2 cellular contexts compared by ENCODE assay signal in genomic region chr14:21055473-21056117, GRCh38.
TF ChIP-seq lines count a peak whose summit lies in the region.

No MANE protein-coding gene starts in this region.

TF ChIP-seq in GM23338, 12 proteins besides CTCF, POLR2A, EP300 and RAD21:
- TF ChIP-seq CREB1 (CRISPR knock-in tag; IDR thresholded peaks at IDR 0.05; ENCODE audit: low read depth): no peak
- TF ChIP-seq, protein P1, sequence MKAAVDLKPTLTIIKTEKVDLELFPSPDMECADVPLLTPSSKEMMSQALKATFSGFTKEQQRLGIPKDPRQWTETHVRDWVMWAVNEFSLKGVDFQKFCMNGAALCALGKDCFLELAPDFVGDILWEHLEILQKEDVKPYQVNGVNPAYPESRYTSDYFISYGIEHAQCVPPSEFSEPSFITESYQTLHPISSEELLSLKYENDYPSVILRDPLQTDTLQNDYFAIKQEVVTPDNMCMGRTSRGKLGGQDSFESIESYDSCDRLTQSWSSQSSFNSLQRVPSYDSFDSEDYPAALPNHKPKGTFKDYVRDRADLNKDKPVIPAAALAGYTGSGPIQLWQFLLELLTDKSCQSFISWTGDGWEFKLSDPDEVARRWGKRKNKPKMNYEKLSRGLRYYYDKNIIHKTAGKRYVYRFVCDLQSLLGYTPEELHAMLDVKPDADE (IDR thresholded peaks at IDR 0.05): no peak
- TF ChIP-seq POLR2AphosphoS5 (IDR thresholded peaks at IDR 0.05; ENCODE audit: low read depth): no peak
- TF ChIP-seq EZH2 (IDR thresholded peaks at IDR 0.05; ENCODE audit: low read depth, unreplicated experiment): no peak
- TF ChIP-seq EZH2phosphoT487 (IDR thresholded peaks at IDR 0.05; ENCODE audit: unreplicated experiment): no peak
- no peak for TF ChIP-seq ZNF462 (CRISPR knock-in tag; IDR thresholded peaks at IDR 0.05)
- TF ChIP-seq JUNB (IDR thresholded peaks at IDR 0.05; ENCODE audit: unreplicated experiment): no peak
- TF ChIP-seq ZNF114 (CRISPR knock-in tag; IDR thresholded peaks at IDR 0.05): no peak
- no peak for TF ChIP-seq STAT1 (IDR thresholded peaks at IDR 0.05; ENCODE audit: unreplicated experiment)
- TF ChIP-seq NANOG (IDR thresholded peaks at IDR 0.05; ENCODE audit: borderline replicate concordance): no peak
- TF ChIP-seq, protein P2, sequence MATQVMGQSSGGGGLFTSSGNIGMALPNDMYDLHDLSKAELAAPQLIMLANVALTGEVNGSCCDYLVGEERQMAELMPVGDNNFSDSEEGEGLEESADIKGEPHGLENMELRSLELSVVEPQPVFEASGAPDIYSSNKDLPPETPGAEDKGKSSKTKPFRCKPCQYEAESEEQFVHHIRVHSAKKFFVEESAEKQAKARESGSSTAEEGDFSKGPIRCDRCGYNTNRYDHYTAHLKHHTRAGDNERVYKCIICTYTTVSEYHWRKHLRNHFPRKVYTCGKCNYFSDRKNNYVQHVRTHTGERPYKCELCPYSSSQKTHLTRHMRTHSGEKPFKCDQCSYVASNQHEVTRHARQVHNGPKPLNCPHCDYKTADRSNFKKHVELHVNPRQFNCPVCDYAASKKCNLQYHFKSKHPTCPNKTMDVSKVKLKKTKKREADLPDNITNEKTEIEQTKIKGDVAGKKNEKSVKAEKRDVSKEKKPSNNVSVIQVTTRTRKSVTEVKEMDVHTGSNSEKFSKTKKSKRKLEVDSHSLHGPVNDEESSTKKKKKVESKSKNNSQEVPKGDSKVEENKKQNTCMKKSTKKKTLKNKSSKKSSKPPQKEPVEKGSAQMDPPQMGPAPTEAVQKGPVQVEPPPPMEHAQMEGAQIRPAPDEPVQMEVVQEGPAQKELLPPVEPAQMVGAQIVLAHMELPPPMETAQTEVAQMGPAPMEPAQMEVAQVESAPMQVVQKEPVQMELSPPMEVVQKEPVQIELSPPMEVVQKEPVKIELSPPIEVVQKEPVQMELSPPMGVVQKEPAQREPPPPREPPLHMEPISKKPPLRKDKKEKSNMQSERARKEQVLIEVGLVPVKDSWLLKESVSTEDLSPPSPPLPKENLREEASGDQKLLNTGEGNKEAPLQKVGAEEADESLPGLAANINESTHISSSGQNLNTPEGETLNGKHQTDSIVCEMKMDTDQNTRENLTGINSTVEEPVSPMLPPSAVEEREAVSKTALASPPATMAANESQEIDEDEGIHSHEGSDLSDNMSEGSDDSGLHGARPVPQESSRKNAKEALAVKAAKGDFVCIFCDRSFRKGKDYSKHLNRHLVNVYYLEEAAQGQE (IDR thresholded peaks at IDR 0.05; ENCODE audit: unreplicated experiment): no peak

TF ChIP-seq in HepG2, 621 proteins besides CTCF, POLR2A, EP300 and RAD21 (continues in another document):
- TF ChIP-seq, protein P3, sequence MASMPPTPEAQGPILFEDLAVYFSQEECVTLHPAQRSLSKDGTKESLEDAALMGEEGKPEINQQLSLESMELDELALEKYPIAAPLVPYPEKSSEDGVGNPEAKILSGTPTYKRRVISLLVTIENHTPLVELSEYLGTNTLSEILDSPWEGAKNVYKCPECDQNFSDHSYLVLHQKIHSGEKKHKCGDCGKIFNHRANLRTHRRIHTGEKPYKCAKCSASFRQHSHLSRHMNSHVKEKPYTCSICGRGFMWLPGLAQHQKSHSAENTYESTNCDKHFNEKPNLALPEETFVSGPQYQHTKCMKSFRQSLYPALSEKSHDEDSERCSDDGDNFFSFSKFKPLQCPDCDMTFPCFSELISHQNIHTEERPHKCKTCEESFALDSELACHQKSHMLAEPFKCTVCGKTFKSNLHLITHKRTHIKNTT (CRISPR knock-in tag; IDR thresholded peaks at IDR 0.05): no peak
- no peak for TF ChIP-seq ZNF326 (CRISPR knock-in tag; IDR thresholded peaks at IDR 0.05; ENCODE audit: borderline replicate concordance)
- TF ChIP-seq RFX3 (CRISPR knock-in tag; IDR thresholded peaks at IDR 0.05): no peak
- peak; percentile 63 for TF ChIP-seq RBFOX2 (IDR thresholded peaks at IDR 0.05; ENCODE audit: low read depth, low read length)
- no peak for TF ChIP-seq EZH2 (conservative IDR thresholded peaks at IDR 0.05; ENCODE audit: low read depth, low read length)
- TF ChIP-seq, protein P4, sequence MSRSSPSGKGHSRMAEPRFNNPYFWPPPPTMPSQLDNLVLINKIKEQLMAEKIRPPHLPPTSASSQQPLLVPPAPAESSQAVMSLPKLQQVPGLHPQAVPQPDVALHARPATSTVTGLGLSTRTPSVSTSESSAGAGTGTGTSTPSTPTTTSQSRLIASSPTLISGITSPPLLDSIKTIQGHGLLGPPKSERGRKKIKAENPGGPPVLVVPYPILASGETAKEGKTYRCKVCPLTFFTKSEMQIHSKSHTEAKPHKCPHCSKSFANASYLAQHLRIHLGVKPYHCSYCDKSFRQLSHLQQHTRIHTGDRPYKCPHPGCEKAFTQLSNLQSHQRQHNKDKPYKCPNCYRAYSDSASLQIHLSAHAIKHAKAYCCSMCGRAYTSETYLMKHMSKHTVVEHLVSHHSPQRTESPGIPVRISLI (CRISPR knock-in tag; IDR thresholded peaks at IDR 0.05; ENCODE audit: borderline replicate concordance): peak; percentile 24; the same call in 1 of the 2 replicates
- TF ChIP-seq ZNF276 (CRISPR knock-in tag; IDR thresholded peaks at IDR 0.05; ENCODE audit: low read depth): no peak
- TF ChIP-seq ONECUT2 (CRISPR knock-in tag; IDR thresholded peaks at IDR 0.05): peak; percentile 87
- peak; percentile 93 for TF ChIP-seq TBX2 (CRISPR knock-in tag; IDR thresholded peaks at IDR 0.05; ENCODE audit: borderline replicate concordance)
- 0 out of 2 replicates have a peak, but pooled peaks have one; percentile 54 for TF ChIP-seq TP53 (CRISPR knock-in tag; conservative IDR thresholded peaks at IDR 0.05)
- TF ChIP-seq REL (CRISPR knock-in tag; conservative IDR thresholded peaks at IDR 0.05): no peak
- peak; percentile 91 for TF ChIP-seq XRCC5 (optimal IDR thresholded peaks at IDR 0.05; ENCODE audit: low read length)
- TF ChIP-seq CHCHD3 (CRISPR knock-in tag; IDR thresholded peaks at IDR 0.05): no peak
- TF ChIP-seq ISL2 (CRISPR knock-in tag; IDR thresholded peaks at IDR 0.05): peak; percentile 77
- TF ChIP-seq STAT5B (CRISPR knock-in tag; IDR thresholded peaks at IDR 0.05): no peak
- TF ChIP-seq, protein P2 (IDR thresholded peaks at IDR 0.05; ENCODE audit: borderline replicate concordance in 1 of 2, low read depth in 1 of 2, low read length in 2 of 2): peak in 1 of 2 experiments; percentile 68; a peak in 1 of 4 replicates
- TF ChIP-seq ZNF543 (CRISPR knock-in tag; IDR thresholded peaks at IDR 0.05): 0 out of 2 replicates have a peak, but pooled peaks have one; percentile 22
- TF ChIP-seq BHLHE40 (IDR thresholded peaks at IDR 0.05; ENCODE audit: low read length): no peak
- 0 out of 2 replicates have a peak, but pooled peaks have one; percentile 22 for TF ChIP-seq RARG (CRISPR knock-in tag; IDR thresholded peaks at IDR 0.05; ENCODE audit: low read depth)
- no peak for TF ChIP-seq ZNF703 (CRISPR knock-in tag; IDR thresholded peaks at IDR 0.05; ENCODE audit: borderline replicate concordance)
- 0 out of 2 replicates have a peak, but pooled peaks have one; percentile 61 for TF ChIP-seq NFKB2 (CRISPR knock-in tag; IDR thresholded peaks at IDR 0.05; ENCODE audit: borderline replicate concordance)
- TF ChIP-seq, protein P5, sequence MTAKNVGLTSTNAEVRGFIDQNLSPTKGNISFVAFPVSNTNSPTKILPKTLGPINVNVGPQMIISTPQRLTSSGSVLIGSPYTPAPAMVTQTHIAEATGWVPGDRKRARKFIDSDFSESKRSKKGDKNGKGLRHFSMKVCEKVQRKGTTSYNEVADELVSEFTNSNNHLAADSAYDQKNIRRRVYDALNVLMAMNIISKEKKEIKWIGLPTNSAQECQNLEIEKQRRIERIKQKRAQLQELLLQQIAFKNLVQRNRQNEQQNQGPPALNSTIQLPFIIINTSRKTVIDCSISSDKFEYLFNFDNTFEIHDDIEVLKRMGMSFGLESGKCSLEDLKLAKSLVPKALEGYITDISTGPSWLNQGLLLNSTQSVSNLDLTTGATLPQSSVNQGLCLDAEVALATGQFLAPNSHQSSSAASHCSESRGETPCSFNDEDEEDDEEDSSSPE (CRISPR knock-in tag; IDR thresholded peaks at IDR 0.05): peak; percentile 79
- peak; percentile 66; the same call in 1 of the 2 replicates for TF ChIP-seq ZNF772 (CRISPR knock-in tag; IDR thresholded peaks at IDR 0.05)
- no peak for TF ChIP-seq ZNF235 (CRISPR knock-in tag; IDR thresholded peaks at IDR 0.05; ENCODE audit: borderline replicate concordance)
- peak; percentile 74; the same call in 1 of the 2 replicates for TF ChIP-seq ZNF598 (CRISPR knock-in tag; IDR thresholded peaks at IDR 0.05; ENCODE audit: borderline replicate concordance)
- TF ChIP-seq RCOR2 (CRISPR knock-in tag; IDR thresholded peaks at IDR 0.05): peak; percentile 93
- peak; percentile 89 for TF ChIP-seq HNF4A (CRISPR knock-in tag; IDR thresholded peaks at IDR 0.05)
- no peak for TF ChIP-seq MAFF (IDR thresholded peaks at IDR 0.05; ENCODE audit: low read depth, low read length)
- no peak for TF ChIP-seq ZKSCAN5 (CRISPR knock-in tag; IDR thresholded peaks at IDR 0.05)
- TF ChIP-seq JDP2 (CRISPR knock-in tag; IDR thresholded peaks at IDR 0.05; ENCODE audit: borderline replicate concordance): no peak
- peak; percentile 64 for TF ChIP-seq FOSL2 (CRISPR knock-in tag; IDR thresholded peaks at IDR 0.05)
- TF ChIP-seq SMC3 (IDR thresholded peaks at IDR 0.05; ENCODE audit: low read length): peak; percentile 38; the same call in 1 of the 2 replicates
- peak; percentile 79 for TF ChIP-seq THAP11 (CRISPR knock-in tag; IDR thresholded peaks at IDR 0.05)
- TF ChIP-seq, protein P6, sequence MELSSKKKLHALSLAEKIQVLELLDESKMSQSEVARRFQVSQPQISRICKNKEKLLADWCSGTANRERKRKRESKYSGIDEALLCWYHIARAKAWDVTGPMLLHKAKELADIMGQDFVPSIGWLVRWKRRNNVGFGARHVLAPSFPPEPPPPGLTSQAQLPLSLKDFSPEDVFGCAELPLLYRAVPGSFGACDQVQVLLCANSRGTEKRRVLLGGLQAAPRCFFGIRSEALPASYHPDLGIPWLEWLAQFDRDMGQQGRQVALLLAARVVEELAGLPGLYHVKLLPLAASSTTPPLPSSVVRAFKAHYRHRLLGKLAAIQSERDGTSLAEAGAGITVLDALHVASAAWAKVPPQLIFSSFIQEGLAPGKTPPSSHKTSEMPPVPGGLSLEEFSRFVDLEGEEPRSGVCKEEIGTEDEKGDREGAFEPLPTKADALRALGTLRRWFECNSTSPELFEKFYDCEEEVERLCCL (CRISPR knock-in tag; IDR thresholded peaks at IDR 0.05; ENCODE audit: borderline replicate concordance): no peak
- TF ChIP-seq, protein P7, sequence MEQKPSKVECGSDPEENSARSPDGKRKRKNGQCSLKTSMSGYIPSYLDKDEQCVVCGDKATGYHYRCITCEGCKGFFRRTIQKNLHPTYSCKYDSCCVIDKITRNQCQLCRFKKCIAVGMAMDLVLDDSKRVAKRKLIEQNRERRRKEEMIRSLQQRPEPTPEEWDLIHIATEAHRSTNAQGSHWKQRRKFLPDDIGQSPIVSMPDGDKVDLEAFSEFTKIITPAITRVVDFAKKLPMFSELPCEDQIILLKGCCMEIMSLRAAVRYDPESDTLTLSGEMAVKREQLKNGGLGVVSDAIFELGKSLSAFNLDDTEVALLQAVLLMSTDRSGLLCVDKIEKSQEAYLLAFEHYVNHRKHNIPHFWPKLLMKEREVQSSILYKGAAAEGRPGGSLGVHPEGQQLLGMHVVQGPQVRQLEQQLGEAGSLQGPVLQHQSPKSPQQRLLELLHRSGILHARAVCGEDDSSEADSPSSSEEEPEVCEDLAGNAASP (CRISPR knock-in tag; IDR thresholded peaks at IDR 0.05; ENCODE audit: borderline replicate concordance): peak; percentile 57; the same call in 1 of the 2 replicates
- TF ChIP-seq MIER3 (CRISPR knock-in tag; IDR thresholded peaks at IDR 0.05; ENCODE audit: borderline replicate concordance): peak; percentile 70; the same call in 1 of the 2 replicates
- TF ChIP-seq ZFX (CRISPR knock-in tag; IDR thresholded peaks at IDR 0.05; ENCODE audit: low read depth): peak; percentile 86
- no peak for TF ChIP-seq ZNF367 (CRISPR knock-in tag; IDR thresholded peaks at IDR 0.05; ENCODE audit: borderline replicate concordance)
